ENCODE assay signal across 7 cellular contexts in the genomic region with DNA sequence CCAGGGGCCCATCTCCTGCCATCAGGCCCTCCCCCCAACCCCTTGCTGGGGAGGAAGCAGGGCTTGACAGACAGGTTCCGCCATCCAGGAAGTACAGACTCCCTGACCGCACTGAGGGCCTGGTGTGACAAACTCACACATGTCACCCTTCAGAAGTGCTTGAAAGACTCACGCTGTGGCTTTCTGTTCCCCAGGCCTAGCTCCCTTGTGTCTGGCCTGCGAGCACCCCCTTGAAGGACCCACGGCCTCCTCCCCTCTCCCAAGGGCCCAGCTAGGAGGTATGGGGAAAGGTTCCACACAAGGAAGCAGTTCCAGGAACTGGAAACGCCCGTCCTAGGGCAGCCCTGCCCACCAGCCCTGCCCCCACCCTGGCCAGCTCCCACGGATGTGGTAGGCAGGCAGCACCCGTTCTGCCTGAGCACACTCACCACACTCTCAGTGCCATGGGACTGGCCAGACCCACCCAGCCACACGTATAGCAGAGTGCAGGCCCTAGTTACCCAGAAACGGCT. TPM values are rescaled to one million over a fixed set of nuclear protein-coding genes. Genes with fewer than 3 reads are reported as not detected.
A peak's percentile ranks its signal among the peaks of the same experiment; 100 is the strongest.
DNase-seq lines count a peak whose midpoint lies in the region; ATAC-seq lines count a peak whose summit lies in the region.

No MANE protein-coding gene starts in this region.

- H3K36me3 ChIP-seq in mesenchymal stem cell (ENCODE audit: control insufficient read depth in 1 of 2, insufficient read depth in 2 of 2, low read depth in 1 of 2, low read length in 2 of 2): peaks cover 32 to 95% of the 10 kb centered on the region in 2 experiments

- H2AK5ac ChIP-seq in mesenchymal stem cell (ENCODE audit: low read length, severe bottlenecking): peak overlapping the region; percentile 77

- no peak overlapping the region for H2BK5ac ChIP-seq in mesenchymal stem cell (ENCODE audit: low read depth, low read length, poor library complexity, severe bottlenecking)

- ATAC-seq in GM19025 (IDR thresholded peaks at IDR 0.05; ENCODE audit: low read depth, unreplicated experiment) (peak; percentile 59), HG03095 (IDR thresholded peaks at IDR 0.05; ENCODE audit: unreplicated experiment) (peak; percentile 61)
- peak; percentile 76 to 85 for ATAC-seq in activated naive CD4-positive, alpha-beta T cell treated with anti-CD3 and anti-CD28 coated beads, Interleukin-2, amount 50 U/mL, for 72 hours

- no peak overlapping the region for H2AFZ ChIP-seq in mesenchymal stem cell (ENCODE audit: low read depth, low read length)

- H3K18ac ChIP-seq in mesenchymal stem cell (ENCODE audit: low read depth in 1 of 2, low read length in 2 of 2): peak overlapping the region; percentile 57 to 58

- H3K9me3 Mint-ChIP-seq in activated naive CD4-positive, alpha-beta T cell treated with anti-CD3 and anti-CD28 coated beads, Interleukin-2, amount 50 U/mL, for 72 hours: no peaks in the 10 kb centered on the region

- peaks cover 31% of the 10 kb centered on the region for H3K79me1 ChIP-seq in mesenchymal stem cell (replicated peaks; ENCODE audit: low read length, poor library complexity, severe bottlenecking)

- H4K8ac ChIP-seq in mesenchymal stem cell (ENCODE audit: low read length): peak overlapping the region; percentile 63

- H3K4ac ChIP-seq in mesenchymal stem cell (ENCODE audit: low read depth in 1 of 2, low read length in 2 of 2): no peak overlapping the region

- no peaks in the 10 kb centered on the region for H3K27me3 ChIP-seq in mesenchymal stem cell (ENCODE audit: control insufficient read depth in 1 of 2, insufficient read depth in 1 of 2, low read length in 2 of 2)

- no peak overlapping the region for H3K4me3 ChIP-seq in mesenchymal stem cell (ENCODE audit: insufficient read depth in 1 of 2, low read depth in 1 of 2, low read length in 2 of 2)

- H3K27ac ChIP-seq in mesenchymal stem cell (ENCODE audit: low read length, poor library complexity, severe bottlenecking): peak overlapping the region; percentile 7

- H2BK15ac ChIP-seq in mesenchymal stem cell (ENCODE audit: low read depth, poor library complexity, severe bottlenecking): no peak overlapping the region

- H3K14ac ChIP-seq in mesenchymal stem cell (ENCODE audit: low read length in 2 of 2): peak overlapping the region in 1 of 2 experiments; percentile 9

- H2BK12ac ChIP-seq in mesenchymal stem cell (ENCODE audit: low read length in 2 of 2): no peak overlapping the region

- peaks cover 19 to 44% of the 10 kb centered on the region in 2 donors for H3K36me3 Mint-ChIP-seq in activated naive CD4-positive, alpha-beta T cell treated with anti-CD3 and anti-CD28 coated beads, Interleukin-2, amount 50 U/mL, for 72 hours

- no peaks in the 10 kb centered on the region for H3K9me3 ChIP-seq in mesenchymal stem cell (ENCODE audit: control insufficient read depth, low read length)

- DNase-seq in T follicular helper cell (ENCODE audit: low read depth): peak; percentile 54
- peak; percentile 64 to 86 for DNase-seq in activated naive CD4-positive, alpha-beta T cell treated with anti-CD3 and anti-CD28 coated beads, Interleukin-2, amount 50 U/mL, for 72 hours (ENCODE audit: low spot score in 2 of 2)
- DNase-seq in mesenchymal stem cell: no peak
- DNase-seq in stimulated activated CD8-positive, alpha-beta memory T cell treated with anti-CD3 and anti-CD28 coated beads, Interleukin-4, amount 100 ng/mL, for 24 hours (ENCODE audit: low read depth): peak; percentile 66
- DNase-seq in anterior cingulate cortex (lab: John Stamatoyannopoulos, UW): no peak

- H3K9ac ChIP-seq in mesenchymal stem cell (ENCODE audit: low read length): no peak overlapping the region

- peaks cover 51% of the 10 kb centered on the region for H3K4me1 ChIP-seq in mesenchymal stem cell (ENCODE audit: control insufficient read depth, insufficient read depth, low read depth, low read length)

- no peak overlapping the region for H3K4me2 ChIP-seq in mesenchymal stem cell (ENCODE audit: low read length, poor library complexity, severe bottlenecking)

- peak overlapping the region; percentile 1 for H2BK120ac ChIP-seq in mesenchymal stem cell (ENCODE audit: low read depth, low read length)

- WGBS in mesenchymal stem cell: 79% methylated on average over 10 of the region's 11 CpGs

- H4K91ac ChIP-seq in mesenchymal stem cell (ENCODE audit: low read length): peak overlapping the region; percentile 14

- H3K23ac ChIP-seq in mesenchymal stem cell (ENCODE audit: low read length in 2 of 2): no peak overlapping the region

- H3K27ac Mint-ChIP-seq in activated naive CD4-positive, alpha-beta T cell treated with anti-CD3 and anti-CD28 coated beads, Interleukin-2, amount 50 U/mL, for 72 hours: peak overlapping the region; percentile 86 to 96

RNA-seq across cellular contexts. Expression of gene SLC2A1, which starts 26.7 kb away (rescaled TPM):
- 100 to 1,000 TPM in 1 of 2 donors, 10 to 100 TPM in 1; 39.9 to 121 TPM for total RNA-seq in activated naive CD4-positive, alpha-beta T cell treated with anti-CD3 and anti-CD28 coated beads, Interleukin-2, amount 50 U/mL, for 72 hours
- 64.6 TPM for polyA plus RNA-seq in mesenchymal stem cell (2013, experiment 1 of 2)
- polyA plus RNA-seq in mesenchymal stem cell (2013, experiment 2 of 2): 64.8 TPM

Comparison
In these comparisons a context has a peak if more than half of its experiments do, and no peak if none do; other contexts are left out.
1. DNase-seq: peak in T follicular helper cell (single experiment), activated naive CD4-positive, alpha-beta T cell treated with anti-CD3 and anti-CD28 coated beads, Interleukin-2, amount 50 U/mL, for 72 hours (2 of 2) and stimulated activated CD8-positive, alpha-beta memory T cell treated with anti-CD3 and anti-CD28 coated beads, Interleukin-4, amount 100 ng/mL, for 24 hours (single experiment); none in mesenchymal stem cell (single experiment) and anterior cingulate cortex (0 of 58).
2. Peak in every context shown above with its lines, with median percentiles within 50 percentile points of each other: ATAC-seq.